ENCODE assay signal across 24 cellular contexts in genomic region chr13:35479223-35479536, GRCh38. TPM values are rescaled to one million over a fixed set of nuclear protein-coding genes. Genes with fewer than 3 reads are reported as not detected.
DNase-seq lines count a peak whose midpoint lies in the region; ATAC-seq and TF ChIP-seq lines count a peak whose summit lies in the region.
"Had no signal": no experiment of that assay in that cellular context is flagged by ENCODE, and none has a peak within 500 bp of the region (broad histone marks: within the 10 kb centered on the region; RNA-seq: fewer than 3 reads in every experiment).

No MANE protein-coding gene starts in this region.

- no peak for TF ChIP-seq POLR2A in breast epithelium (IDR thresholded peaks at IDR 0.05)

- peaks cover 43% of the 10 kb centered on the region for H3K4me1 Mint-ChIP-seq in endodermal cell

- BruUV-seq in mammary epithelial cell (replicated peaks; lab: Mats Ljungman, UMichigan): no TSS peak

- H4K20me1 ChIP-seq in mammary epithelial cell (ENCODE audit: insufficient read depth, low read length): no peaks in the 10 kb centered on the region
- H4K20me1 ChIP-seq: BLaER1 treated with 17β-estradiol and CSF1 and Interleukin-3, amounts not matched to agents 10 nM and 100 nM had no signal

- intact Hi-C loops in breast epithelium (cut with DNase I; ENCODE audit: low total_unique reads): no loop called here
- intact Hi-C loops in mammary epithelial cell (cut with micrococcal nuclease): no loop called here
- intact Hi-C loops in Right ventricle myocardium superior (cut with DNase I): no loop called here

- no peak overlapping the region for H3K4me2 ChIP-seq in mammary epithelial cell (ENCODE audit: insufficient read depth, low read depth, low read length)

- TF ChIP-seq CTCF in breast epithelium (IDR thresholded peaks at IDR 0.05): no peak
- TF ChIP-seq CTCF in mammary epithelial cell (conservative IDR thresholded peaks at IDR 0.05 in 1 of 2, IDR thresholded peaks at IDR 0.05 in 1 of 2; ENCODE audit: extremely low read depth in 1 of 2, insufficient read depth in 1 of 2, low read depth in 1 of 2, low read length in 2 of 2): no peak
- TF ChIP-seq CTCF in endodermal cell (conservative IDR thresholded peaks at IDR 0.05): no peak

- H3K4me1 ChIP-seq in breast epithelium: no peaks in the 10 kb centered on the region
- no peaks in the 10 kb centered on the region for H3K4me1 ChIP-seq in mammary epithelial cell (ENCODE audit: insufficient read depth, low read length)
- H3K4me1 ChIP-seq in endodermal cell (ENCODE audit: control insufficient read depth, insufficient read depth, low read length): no peaks in the 10 kb centered on the region
- H3K4me1 ChIP-seq: pancreas had no signal

- H3K27ac Mint-ChIP-seq in endodermal cell: no peak overlapping the region
- H3K27ac Mint-ChIP-seq: activated naive CD8-positive, alpha-beta T cell treated with anti-CD3 and anti-CD28 coated beads for 36 hours; stimulated activated naive CD8-positive, alpha-beta T cell treated with anti-CD3 and anti-CD28 coated beads, Interleukin-15, amount 100 ng/mL, for 72 hours had no signal

- H3K9ac ChIP-seq in mammary epithelial cell (ENCODE audit: insufficient read depth, low read length): no peak overlapping the region
- no peak overlapping the region for H3K9ac ChIP-seq in endodermal cell (ENCODE audit: extremely low read depth, low read length, poor library complexity, severe bottlenecking)
- H3K9ac ChIP-seq: BLaER1 treated with 17β-estradiol and CSF1 and Interleukin-3, amounts not matched to agents 10 nM and 100 nM had no signal

- no peak for ATAC-seq in Right ventricle myocardium superior (ENCODE audit: poor library complexity)
- ATAC-seq: HCT116, Panc1, pancreas had no signal

- 94% methylated on average over 11 of the region's 11 CpGs for WGBS in mammary epithelial cell (ENCODE audit: low coverage, missing lambda C conversion rate)
- WGBS in endodermal cell (ENCODE audit: insufficient coverage in 1 of 2, insufficient read length in 1 of 2), 2 experiments: 10 to 26% methylated on average over 7 to 11 of the region's 11 CpGs

- in situ Hi-C loops in mammary epithelial cell (cut with MboI; ENCODE audit: low sequenced_read_pairs in 2 of 2): no loop called here

- H3K9me3 ChIP-seq in breast epithelium (no peaks in the 10 kb centered on the region), mammary epithelial cell (replicated peaks; ENCODE audit: insufficient read depth, low read length) (no peaks in the 10 kb centered on the region), endodermal cell (ENCODE audit: control insufficient read depth, low read length) (no peaks in the 10 kb centered on the region)
- H3K9me3 ChIP-seq: pancreas had no signal

- dilution Hi-C loops in mammary epithelial cell (cut with HindIII; ENCODE audit: low sequenced_read_pairs): no loop called here

- H3K27ac ChIP-seq in breast epithelium (no peak overlapping the region), mammary epithelial cell (ENCODE audit: insufficient read depth, low read depth, low read length) (no peak overlapping the region), endodermal cell (ENCODE audit: low read depth, low read length) (no peak overlapping the region)
- H3K27ac ChIP-seq: BLaER1 treated with 17β-estradiol and CSF1 and Interleukin-3, amounts not matched to agents 10 nM and 100 nM; coronary artery; pancreas had no signal

- H3K9me3 Mint-ChIP-seq in endodermal cell: no peaks in the 10 kb centered on the region
- H3K9me3 Mint-ChIP-seq: activated naive CD8-positive, alpha-beta T cell treated with anti-CD3 and anti-CD28 coated beads for 36 hours had no signal

- H3K27me3 ChIP-seq in breast epithelium: no peaks in the 10 kb centered on the region
- no peaks in the 10 kb centered on the region for H3K27me3 ChIP-seq in mammary epithelial cell (ENCODE audit: insufficient read depth, low read length)
- peaks cover 76% of the 10 kb centered on the region for H3K27me3 ChIP-seq in endodermal cell (ENCODE audit: control insufficient read depth, insufficient read depth, low read length, poor library complexity, severe bottlenecking)

- no peaks in the 10 kb centered on the region for H3K79me2 ChIP-seq in mammary epithelial cell (ENCODE audit: insufficient read depth, low read length)

- no peaks in the 10 kb centered on the region for H3K36me3 ChIP-seq in breast epithelium
- H3K36me3 ChIP-seq in mammary epithelial cell (ENCODE audit: insufficient read depth, low read length): no peaks in the 10 kb centered on the region
- no peaks in the 10 kb centered on the region for H3K36me3 ChIP-seq in endodermal cell (ENCODE audit: control insufficient read depth, insufficient read depth, low read length)
- H3K36me3 ChIP-seq: BLaER1 treated with 17β-estradiol and CSF1 and Interleukin-3, amounts not matched to agents 10 nM and 100 nM; pancreas had no signal

- DNase-seq in breast epithelium (ENCODE audit: low spot score in 2 of 2): no peak
- DNase-seq in mammary epithelial cell: no peak
- DNase-seq in endodermal cell: peak; percentile 69
- peak; percentile 12 for DNase-seq in iris pigment epithelial cell (ENCODE audit: low read depth)
- no peak for DNase-seq in midbrain (lab: John Stamatoyannopoulos, UW)
- DNase-seq in Right ventricle myocardium superior: no peak
- DNase-seq in NCI-H510A treated with DMSO at 0.1 percent for 48 hours (lab: John Stamatoyannopoulos, UW): no peak
- no peak for DNase-seq in kidney glomerular epithelial cell (lab: John Stamatoyannopoulos, UW)
- DNase-seq: 8988T; activated CD4-positive, alpha-beta T cell treated with anti-CD3 and anti-CD28 coated beads for 1 hour; activated naive CD8-positive, alpha-beta T cell treated with anti-CD3 and anti-CD28 coated beads for 36 hours; GDM1; IMR-90; NCI-H1694; stimulated activated CD4-positive, alpha-beta T cell treated with anti-CD3 and anti-CD28 coated beads, Interleukin-2, amount 100 ng/mL, for 48 hours; stimulated activated naive CD8-positive, alpha-beta T cell treated with anti-CD3 and anti-CD28 coated beads, Interleukin-15, amount 100 ng/mL, for 72 hours; trophoblast cell had no signal

- H3K27me3 Mint-ChIP-seq in endodermal cell (ENCODE audit: insufficient read depth): peaks cover 68% of the 10 kb centered on the region

- H3K4me3 ChIP-seq in breast epithelium (peak overlapping the region in 2 of 3 donors; percentile 53 to 58), mammary epithelial cell (replicated peaks in 1 of 3; ENCODE audit: insufficient read depth in 1 of 3, low read depth in 2 of 3, low read length in 3 of 3) (no peak overlapping the region), endodermal cell (ENCODE audit: low read length) (peak overlapping the region; percentile 69)
- H3K4me3 ChIP-seq: pancreas had no signal

- no peak overlapping the region for H2AFZ ChIP-seq in mammary epithelial cell (ENCODE audit: low read depth, low read length)

- CTCF ChIA-PET in mammary epithelial cell (lab: Charles Lee; ENCODE audit: low non-redundant PET): no interaction called here

- peak overlapping the region; percentile 53 for H3K4me3 Mint-ChIP-seq in endodermal cell
- H3K4me3 Mint-ChIP-seq: activated naive CD8-positive, alpha-beta T cell treated with anti-CD3 and anti-CD28 coated beads for 36 hours had no signal

- H3K36me3 Mint-ChIP-seq in endodermal cell (ENCODE audit: low read depth): no peaks in the 10 kb centered on the region
- H3K36me3 Mint-ChIP-seq: activated naive CD8-positive, alpha-beta T cell treated with anti-CD3 and anti-CD28 coated beads for 36 hours had no signal

RNA-seq across cellular contexts. Expression of gene MAB21L1, which starts 2.7 kb away (rescaled TPM):
- total RNA-seq in breast epithelium: 10 to 100 TPM in 2 of 3 donors, 1 to 10 TPM in 1; 7.7 to 12.0 (median 11.8) TPM
- 1 to 10 TPM in 1 of 2 donors, under 1 TPM in 1; 0.45 to 5.3 TPM for total RNA-seq in mammary epithelial cell
- polyA plus RNA-seq in mammary epithelial cell: 0.28 TPM
- polyA minus RNA-seq in mammary epithelial cell: not detected
- total RNA-seq in endodermal cell: under 1 TPM in 1 of 2 donors, not detected in 1; 0.09 TPM
- polyA plus RNA-seq in endodermal cell (2013, experiment 1 of 2): 7.8 TPM
- 7.0 TPM for polyA plus RNA-seq in endodermal cell (2013, experiment 2 of 2)
- total RNA-seq in Right ventricle myocardium superior: 0.40 TPM
- total RNA-seq: activated CD8-positive, alpha-beta memory T cell treated with anti-CD3 and anti-CD28 coated beads for 36 hours; MCF 10A had no signal

Comparison
In these comparisons a context has a peak if more than half of its experiments do, and no peak if none do; other contexts are left out.
1. H3K4me3 ChIP-seq: peak in breast epithelium (2 of 3) and endodermal cell (single experiment); none in mammary epithelial cell (0 of 3).
2. DNase-seq: peak in endodermal cell (single experiment) and iris pigment epithelial cell (single experiment); none in breast epithelium (0 of 2), mammary epithelial cell (single experiment), midbrain (single experiment), Right ventricle myocardium superior (single experiment), NCI-H510A treated with DMSO at 0.1 percent for 48 hours (single experiment) and kidney glomerular epithelial cell (single experiment).